In the genomic region with DNA sequence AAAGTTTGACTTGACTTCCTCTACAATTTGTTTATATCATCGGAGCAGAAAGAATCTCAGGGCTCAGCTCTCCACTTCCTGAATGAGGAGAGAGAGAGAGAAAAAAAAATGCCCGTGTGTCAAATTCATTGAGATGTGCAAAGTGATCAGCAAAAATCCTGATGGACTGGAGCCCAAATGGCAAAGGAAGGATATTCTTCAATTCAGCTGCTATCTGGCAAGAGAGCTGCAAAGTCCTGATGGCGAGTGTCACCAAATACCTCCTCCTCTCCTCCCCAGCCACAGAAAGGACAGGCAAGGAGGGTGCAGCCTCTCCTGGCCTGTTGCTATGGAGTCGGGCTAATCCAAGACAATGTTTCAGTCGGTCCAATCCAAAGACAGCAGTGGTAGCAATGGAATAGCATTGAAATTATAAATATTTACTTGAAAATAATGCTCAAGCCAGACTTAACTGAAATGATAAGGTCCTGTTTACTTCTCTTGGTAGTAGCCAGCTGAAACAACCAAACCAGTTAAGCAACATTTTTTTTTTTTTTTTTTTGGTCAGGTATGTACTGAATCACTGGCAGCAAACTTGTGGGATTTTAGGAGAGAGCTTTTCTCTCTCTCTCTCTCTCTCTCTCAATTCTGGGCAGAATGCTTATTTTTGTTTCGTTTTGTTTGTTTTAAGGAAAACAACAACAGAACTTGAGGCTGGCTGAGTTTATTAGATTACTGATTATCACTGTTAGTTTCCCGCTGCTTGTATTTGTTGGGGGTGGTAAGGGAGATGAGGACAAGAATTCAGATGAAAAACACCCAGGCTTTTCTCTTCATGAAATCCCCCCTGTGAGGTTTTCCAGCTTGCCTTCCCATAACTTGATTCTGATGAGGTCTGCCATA, we compare ENCODE assay signal across 8 cellular contexts.
DNase-seq lines count a peak whose midpoint lies in the region; ATAC-seq, FAIRE-seq and TF ChIP-seq lines count a peak whose summit lies in the region.

No MANE protein-coding gene starts in this region.

- H3K36me3 ChIP-seq in muscle layer of colon (ENCODE audit: insufficient read depth, low read length), result no peaks in the 10 kb centered on the region

- in situ Hi-C loops in SK-MEL-5 (cut with HindIII; ENCODE audit: low pct_unique_long_range_greater_than_20kb, low sequenced_read_pairs), result no loop called here

- H3K27ac Mint-ChIP-seq in effector memory CD8-positive, alpha-beta T cell, result peak overlapping the region; percentile 83 to 88

- FAIRE-seq in H54 (lab: Jason Lieb, UNC), result no peak

- H3K4me3 ChIP-seq in muscle layer of colon (ENCODE audit: low read depth in 1 of 2, low read length in 2 of 2), result peak overlapping the region; percentile 3 to 6

- 0 out of 2 replicates have a peak, but pooled peaks have one; percentile 10 for TF ChIP-seq POLR2A in H54 (IDR thresholded peaks at IDR 0.05; ENCODE audit: low read depth, low read length)

- peaks cover 25% of the 10 kb centered on the region for H3K4me1 ChIP-seq in muscle layer of colon (ENCODE audit: insufficient read depth, low read length)

- peak overlapping the region; percentile 62 to 64 for H3K4me3 Mint-ChIP-seq in effector memory CD8-positive, alpha-beta T cell

- no peaks in the 10 kb centered on the region for H3K9me3 Mint-ChIP-seq in effector memory CD8-positive, alpha-beta T cell

- H3K27me3 Mint-ChIP-seq in effector memory CD8-positive, alpha-beta T cell, result no peaks in the 10 kb centered on the region

- H3K27me3 ChIP-seq in muscle layer of colon (ENCODE audit: control insufficient read depth in 1 of 2, insufficient read depth in 2 of 2, low read length in 2 of 2), result no peaks in the 10 kb centered on the region

- H3K36me3 Mint-ChIP-seq in effector memory CD8-positive, alpha-beta T cell (ENCODE audit: insufficient read depth), result no peaks in the 10 kb centered on the region

- ATAC-seq in effector memory CD8-positive, alpha-beta T cell (replicated peaks), result no peak
- no peak for ATAC-seq in HG03108 (IDR thresholded peaks at IDR 0.05; ENCODE audit: unreplicated experiment)

- H3K27ac ChIP-seq in muscle layer of colon (ENCODE audit: low read depth, low read length), result peak overlapping the region; percentile 29

- H3K9me3 ChIP-seq in muscle layer of colon (ENCODE audit: low read length), result no peaks in the 10 kb centered on the region

- H3K9ac ChIP-seq in muscle layer of colon (ENCODE audit: low read length), result no peak overlapping the region

- DNase-seq in AG08396 (ENCODE audit: low spot score) (peak; percentile 62), H54 (ENCODE audit: insufficient read length, low spot score) (peak; percentile 18), SK-MEL-5 (ENCODE audit: low read depth, low spot score) (peak; percentile 54), OCI-M2 (lab: John Stamatoyannopoulos, UW; ENCODE audit: unreplicated experiment) (no peak), NCI-H774 (lab: John Stamatoyannopoulos, UW) (no peak)
- no peak for DNase-seq in effector memory CD8-positive, alpha-beta T cell

- peaks cover 30 to 46% of the 10 kb centered on the region in 2 donors for H3K4me1 Mint-ChIP-seq in effector memory CD8-positive, alpha-beta T cell (ENCODE audit: low read depth in 2 of 2)

Comparison
In these comparisons a context has a peak if more than half of its experiments do, and no peak if none do; other contexts are left out.
1. DNase-seq: peak in AG08396 (single experiment), H54 (single experiment) and SK-MEL-5 (single experiment); none in effector memory CD8-positive, alpha-beta T cell (0 of 3), OCI-M2 (single experiment) and NCI-H774 (single experiment).